Comparison of ENCODE assay signal across 8 cellular contexts in genomic region chr1:235783148-235783776, GRCh38.
A peak's percentile ranks its signal among the peaks of the same experiment; 100 is the strongest.
DNase-seq lines count a peak whose midpoint lies in the region; ATAC-seq, FAIRE-seq and TF ChIP-seq lines count a peak whose summit lies in the region.

No MANE protein-coding gene starts in this region.

- no peak for FAIRE-seq in GM12891 (lab: Jason Lieb, UNC)

- no peak for TF ChIP-seq POLR2A in sigmoid colon (IDR thresholded peaks at IDR 0.05)
- TF ChIP-seq POLR2A in GM12891 (IDR thresholded peaks at IDR 0.05; ENCODE audit: low read depth, low read length): no peak
- TF ChIP-seq POLR2A in GM18505 (IDR thresholded peaks at IDR 0.05; ENCODE audit: borderline replicate concordance, extremely low read depth, insufficient read depth, insufficient read length): no peak
- no peak for TF ChIP-seq POLR2A in lower leg skin (IDR thresholded peaks at IDR 0.05)

- no peaks in the 10 kb centered on the region for H3K4me1 ChIP-seq in sigmoid colon

- H3K27me3 ChIP-seq in sigmoid colon: no peaks in the 10 kb centered on the region

- H3K4me3 ChIP-seq in sigmoid colon: no peak overlapping the region
- no peak overlapping the region for H3K4me3 ChIP-seq in lower leg skin (ENCODE audit: low read depth, poor library complexity, severe bottlenecking)

- 24 to 26% methylated on average over 8 of the region's 8 CpGs for WGBS in sigmoid colon, 2 donors
- WGBS in lower leg skin, 2 donors: 30 to 36% methylated on average over 8 of the region's 8 CpGs

- no peaks in the 10 kb centered on the region for H3K9me3 ChIP-seq in sigmoid colon

- no peak overlapping the region for H3K27ac ChIP-seq in sigmoid colon

- peak; percentile 79 for DNase-seq in DMS 273 (lab: John Stamatoyannopoulos, UW; ENCODE audit: unreplicated experiment)
- DNase-seq in LoVo (ENCODE audit: low spot score): peak; percentile 50
- DNase-seq in SW480 (ENCODE audit: low spot score): peak; percentile 71
- peak; percentile 14 for DNase-seq in iPS-NIHi11 (ENCODE audit: low spot score)
- no peak for DNase-seq in sigmoid colon
- no peak for DNase-seq in GM12891 (ENCODE audit: insufficient read length, low spot score)
- no peak for DNase-seq in lower leg skin (ENCODE audit: low spot score in 2 of 2)

- peak in 1 of 4 experiments; percentile 33 for TF ChIP-seq CTCF in sigmoid colon (IDR thresholded peaks at IDR 0.05)
- TF ChIP-seq CTCF in lower leg skin (IDR thresholded peaks at IDR 0.05): no peak

- intact Hi-C loops in sigmoid colon (cut with DNase I) (loop anchor here (5.0 to 10.0 kb wide), 2 partner anchors 192 to 271 kb away; no protein-coding TSS in a partner anchor), lower leg skin (cut with DNase I; ENCODE audit: low total_unique reads) (no loop called here)

- no peak for ATAC-seq in GM18505 (IDR thresholded peaks at IDR 0.05; ENCODE audit: unreplicated experiment)

- peaks cover 0 to 43% (median 0%) of the 10 kb centered on the region in 4 donors for H3K36me3 ChIP-seq in sigmoid colon

- TF ChIP-seq EP300 in sigmoid colon (IDR thresholded peaks at IDR 0.05): no peak

TF ChIP-seq in GM12891, 5 proteins besides CTCF, POLR2A, EP300 and RAD21:
- TF ChIP-seq SPI1 (IDR thresholded peaks at IDR 0.05; ENCODE audit: low read depth, low read length) (no peak), POU2F2 (IDR thresholded peaks at IDR 0.05; ENCODE audit: low read depth, low read length) (no peak), PAX5 (IDR thresholded peaks at IDR 0.05; ENCODE audit: insufficient read depth, low read length, severe bottlenecking) (no peak), TAF1 (IDR thresholded peaks at IDR 0.05; ENCODE audit: low read depth, low read length) (no peak), POLR2AphosphoS5 (IDR thresholded peaks at IDR 0.05; ENCODE audit: low read depth, low read length) (no peak)

Comparison
In these comparisons a context has a peak if more than half of its experiments do, and no peak if none do; other contexts are left out.
1. DNase-seq: peak in DMS 273 (single experiment), LoVo (single experiment), SW480 (single experiment) and iPS-NIHi11 (single experiment); none in sigmoid colon (single experiment), GM12891 (single experiment) and lower leg skin (0 of 2).